16 cellular contexts compared by ENCODE assay signal in genomic region chr1:31697369-31697984, GRCh38. TPM values are rescaled to one million over a fixed set of nuclear protein-coding genes. Genes with fewer than 3 reads are reported as not detected.
DNase-seq lines count a peak whose midpoint lies in the region; ATAC-seq and TF ChIP-seq lines count a peak whose summit lies in the region.
"Had no signal": no experiment of that assay in that cellular context is flagged by ENCODE, and none has a peak within 500 bp of the region (broad histone marks: within the 10 kb centered on the region; RNA-seq: fewer than 3 reads in every experiment).

No MANE protein-coding gene starts in this region.

- H3K4ac ChIP-seq in trophoblast cell (ENCODE audit: low read depth, low read length) = no peak overlapping the region

- H3K36me3 ChIP-seq in trophoblast cell (ENCODE audit: control insufficient read depth in 1 of 2, insufficient read depth in 2 of 2, low read length in 2 of 2) = peaks cover 64 to 68% of the 10 kb centered on the region in 2 experiments
- H3K36me3 ChIP-seq: Peyer's patch had no signal

- no CpG with 5 or more reads among the region's 12 CpGs for WGBS in trophoblast cell (ENCODE audit: extremely low coverage, insufficient coverage, insufficient read length)

- no peak for DNase-seq in WTC11 (ENCODE audit: low spot score)
- no peak for DNase-seq in glutamatergic neuron
- peak; percentile 53 to 75 for DNase-seq in trophoblast cell
- DNase-seq in inferior parietal cortex (ENCODE audit: extremely low spot score) = no peak
- DNase-seq in cerebellum (ENCODE audit: low spot score) = no peak
- no peak for DNase-seq in NCI-H2196 treated with DMSO at 0.1 percent for 48 hours (lab: John Stamatoyannopoulos, UW; ENCODE audit: unreplicated experiment)
- no peak for DNase-seq in NCI-H1417 treated with DMSO at 0.1 percent for 48 hours (lab: John Stamatoyannopoulos, UW)
- DNase-seq: ACHN, AML-193, HCEC 1CT, NCI-H1105, NCI-H1694, NCI-H2081 treated with DMSO at 0.1 percent for 48 hours, Peyer's patch had no signal

- H3K36me3 Mint-ChIP-seq in WTC11 = no peaks in the 10 kb centered on the region
- no peaks in the 10 kb centered on the region for H3K36me3 Mint-ChIP-seq in glutamatergic neuron (ENCODE audit: unreplicated experiment)
- H3K36me3 Mint-ChIP-seq: CD14-positive monocyte had no signal

- H2BK120ac ChIP-seq in trophoblast cell (ENCODE audit: insufficient read depth, low read length, poor library complexity) = no peak overlapping the region

- no peak overlapping the region for H3K4me3 ChIP-seq in trophoblast cell (ENCODE audit: low read depth, low read length)
- H3K4me3 ChIP-seq: Peyer's patch had no signal

- peak overlapping the region; percentile 9 for H3K27ac ChIP-seq in trophoblast cell (ENCODE audit: low read depth, low read length)
- H3K27ac ChIP-seq: Peyer's patch had no signal

- no peak overlapping the region for H3K9ac ChIP-seq in trophoblast cell (ENCODE audit: low read length)

- no peaks in the 10 kb centered on the region for H3K27me3 ChIP-seq in trophoblast cell (ENCODE audit: insufficient read depth, low read length)
- H3K27me3 ChIP-seq: Peyer's patch had no signal

- H3K23ac ChIP-seq in trophoblast cell (ENCODE audit: low read length) = no peak overlapping the region

- H2BK12ac ChIP-seq in trophoblast cell (ENCODE audit: low read length) = peak overlapping the region; percentile 41

- no peak for TF ChIP-seq CTCF in WTC11 (IDR thresholded peaks at IDR 0.05)
- TF ChIP-seq CTCF in glutamatergic neuron (IDR thresholded peaks at IDR 0.05; ENCODE audit: partially characterized antibody, unreplicated experiment) = no peak

- H3K79me2 ChIP-seq in trophoblast cell (ENCODE audit: control insufficient read depth, insufficient read depth, low read length, poor library complexity) = peaks cover 5% of the 10 kb centered on the region

- H3K27ac Mint-ChIP-seq in WTC11 (peak overlapping the region; percentile 38), glutamatergic neuron (ENCODE audit: unreplicated experiment) (peak overlapping the region; percentile 41)
- H3K27ac Mint-ChIP-seq: CD14-positive monocyte had no signal

- H4K8ac ChIP-seq in trophoblast cell (ENCODE audit: low read depth, low read length) = no peak overlapping the region

- peak overlapping the region; percentile 22 for H2AK5ac ChIP-seq in trophoblast cell (ENCODE audit: low read length)

- H3K9me3 Mint-ChIP-seq in WTC11 (no peaks in the 10 kb centered on the region), glutamatergic neuron (ENCODE audit: unreplicated experiment) (peaks cover 28% of the 10 kb centered on the region)

- peak overlapping the region; percentile 30 for H3K18ac ChIP-seq in trophoblast cell (ENCODE audit: low read length)

- CTCF ChIA-PET in WTC11 (lab: Charles Lee) = interaction anchor here (1.1 to 2.9 kb wide), 6 partner anchors 17 to 92 kb away, joined by 3 to 26 read pairs (median 4); no protein-coding TSS in a partner anchor

- no peak for ATAC-seq in WTC11
- ATAC-seq: Right ventricle myocardium inferior had no signal

- H3K14ac ChIP-seq in trophoblast cell (ENCODE audit: low read length) = no peak overlapping the region

- H3K27me3 Mint-ChIP-seq in WTC11 (ENCODE audit: low read depth) = no peaks in the 10 kb centered on the region; the same call in 1 of the 2 replicates
- H3K27me3 Mint-ChIP-seq in glutamatergic neuron (ENCODE audit: unreplicated experiment) = peaks cover 11% of the 10 kb centered on the region

- H3K4me3 Mint-ChIP-seq in WTC11 (no peak overlapping the region), glutamatergic neuron (ENCODE audit: unreplicated experiment) (peak overlapping the region; percentile 7)
- H3K4me3 Mint-ChIP-seq: CD14-positive monocyte had no signal

- peaks cover 13% of the 10 kb centered on the region for H3K4me1 Mint-ChIP-seq in WTC11
- peaks cover 25% of the 10 kb centered on the region for H3K4me1 Mint-ChIP-seq in glutamatergic neuron (ENCODE audit: low read depth, unreplicated experiment)

- peaks cover 34 to 39% of the 10 kb centered on the region in 2 experiments for H3K4me1 ChIP-seq in trophoblast cell (ENCODE audit: control insufficient read depth in 1 of 2, insufficient read depth in 2 of 2, low read length in 2 of 2)

- H2AFZ ChIP-seq in trophoblast cell (ENCODE audit: insufficient read depth, low read length, poor library complexity) = no peak overlapping the region

- H4K91ac ChIP-seq in trophoblast cell (ENCODE audit: low read depth, low read length) = peak overlapping the region; percentile 2

- no peak overlapping the region for H4K12ac ChIP-seq in trophoblast cell (ENCODE audit: low read depth, low read length)

- H3K79me1 ChIP-seq in trophoblast cell (ENCODE audit: low read length) = peaks cover 22% of the 10 kb centered on the region

- no peaks in the 10 kb centered on the region for H3K9me3 ChIP-seq in trophoblast cell (ENCODE audit: insufficient read depth, low read depth, low read length)
- H3K9me3 ChIP-seq: Peyer's patch had no signal

- H3K4me2 ChIP-seq in trophoblast cell (ENCODE audit: low read length) = no peak overlapping the region

- POLR2A ChIA-PET in WTC11 (lab: Charles Lee) = no interaction called here

- no peak overlapping the region for H2BK5ac ChIP-seq in trophoblast cell (ENCODE audit: low read depth, low read length, poor library complexity)

TF ChIP-seq in WTC11, 78 proteins besides CTCF, POLR2A, EP300 and RAD21 (continues in another document):
- TF ChIP-seq MAX (CRISPR knock-in tag; IDR thresholded peaks at IDR 0.05) = no peak
- TF ChIP-seq TEAD4 (CRISPR knock-in tag; IDR thresholded peaks at IDR 0.05) = no peak
- TF ChIP-seq STAT6 (CRISPR knock-in tag; conservative IDR thresholded peaks at IDR 0.05; ENCODE audit: low read depth) = no peak
- no peak for TF ChIP-seq ZBTB21 (CRISPR knock-in tag; IDR thresholded peaks at IDR 0.05; ENCODE audit: borderline replicate concordance)
- TF ChIP-seq JUN (CRISPR knock-in tag; IDR thresholded peaks at IDR 0.05) = no peak
- no peak for TF ChIP-seq ZNF512 (CRISPR knock-in tag; IDR thresholded peaks at IDR 0.05; ENCODE audit: borderline replicate concordance)
- TF ChIP-seq SMAD4 (CRISPR knock-in tag; IDR thresholded peaks at IDR 0.05) = no peak
- no peak for TF ChIP-seq NFYB (CRISPR knock-in tag; conservative IDR thresholded peaks at IDR 0.05; ENCODE audit: low read depth)
- no peak for TF ChIP-seq MLX (CRISPR knock-in tag; IDR thresholded peaks at IDR 0.05)
- TF ChIP-seq OVOL2 (CRISPR knock-in tag; IDR thresholded peaks at IDR 0.05; ENCODE audit: borderline replicate concordance) = no peak

RNA-seq across cellular contexts. Expression of gene COL16A1, which starts 6.3 kb away (rescaled TPM):
- total RNA-seq in WTC11 (2021) = 8.8 to 11.0 TPM (median 9.6 TPM) in 3 replicates
- total RNA-seq in glutamatergic neuron (ENCODE audit: unreplicated experiment) = 52.2 TPM
- 43.1 and 44.2 TPM in 2 replicates for polyA plus RNA-seq in trophoblast cell (2013)
- total RNA-seq in cerebellum = 9.3 TPM
- polyA plus RNA-seq: CD14-positive monocyte had no signal

RNA-seq across cellular contexts. Expression of gene PEF1, which starts 52.8 kb away (rescaled TPM):
- total RNA-seq in WTC11 (2021) (33.7 to 37.0 TPM (median 35.5 TPM) in 3 replicates), glutamatergic neuron (ENCODE audit: unreplicated experiment) (38.9 TPM), cerebellum (29.2 TPM)
- 66.7 and 70.3 TPM in 2 replicates for polyA plus RNA-seq in trophoblast cell (2013)

Comparison
In these comparisons a context has a peak if more than half of its experiments do, and no peak if none do; other contexts are left out.
1. DNase-seq: peak in trophoblast cell (2 of 2); none in WTC11 (single experiment), glutamatergic neuron (single experiment), inferior parietal cortex (single experiment), cerebellum (single experiment), NCI-H2196 treated with DMSO at 0.1 percent for 48 hours (single experiment) and NCI-H1417 treated with DMSO at 0.1 percent for 48 hours (single experiment).